8 cellular contexts compared by ENCODE assay signal in genomic region chrX:47623540-47624027, GRCh38. TPM values are rescaled to one million over a fixed set of nuclear protein-coding genes. Genes with fewer than 3 reads are reported as not detected.
A peak's percentile ranks its signal among the peaks of the same experiment; 100 is the strongest.
DNase-seq lines count a peak whose midpoint lies in the region; ATAC-seq and TF ChIP-seq lines count a peak whose summit lies in the region.

No MANE protein-coding gene starts in this region.

- H3K79me1 ChIP-seq in mesendoderm (ENCODE audit: low read length) = no peaks in the 10 kb centered on the region

- peak overlapping the region; percentile 54 for H3K9ac ChIP-seq in mesendoderm (ENCODE audit: low read length)

- peak overlapping the region; percentile 36 for H3K4me2 ChIP-seq in mesendoderm (ENCODE audit: low read length)

- H3K4me1 Mint-ChIP-seq in effector memory CD8-positive, alpha-beta T cell (ENCODE audit: low read depth in 2 of 2) = peaks cover 5 to 10% of the 10 kb centered on the region in 2 donors

- no peak for TF ChIP-seq POLR2A in testis (IDR thresholded peaks at IDR 0.05)

- no peak overlapping the region for H3K4me3 ChIP-seq in mesendoderm (ENCODE audit: low read length)
- H3K4me3 ChIP-seq in testis = peak overlapping the region in 1 of 2 donors; percentile 9

- H2BK5ac ChIP-seq in mesendoderm (ENCODE audit: low read length) = no peak overlapping the region

- no peaks in the 10 kb centered on the region for H3K9me3 ChIP-seq in testis

- H4K5ac ChIP-seq in mesendoderm (ENCODE audit: low read length) = no peak overlapping the region

- no peak overlapping the region for H3K27ac Mint-ChIP-seq in effector memory CD8-positive, alpha-beta T cell

- no peaks in the 10 kb centered on the region for H3K9me3 Mint-ChIP-seq in effector memory CD8-positive, alpha-beta T cell

- H3K79me2 ChIP-seq in mesendoderm (ENCODE audit: control insufficient read depth, insufficient read depth, low read length) = no peaks in the 10 kb centered on the region

- H2BK120ac ChIP-seq in mesendoderm (ENCODE audit: low read depth, low read length) = no peak overlapping the region

- WGBS in mesendoderm (ENCODE audit: extremely low coverage, insufficient coverage, low lambda C conversion rate) = no CpG with 5 or more reads among the region's 35 CpGs
- 4% methylated on average over 15 of the region's 35 CpGs; no CpG with 5 or more reads in 1 of the 2 donors for WGBS in testis, 2 donors

- DNase-seq in GM04504 (ENCODE audit: low read depth) (peak; percentile 33), NCI-H2171 (lab: John Stamatoyannopoulos, UW) (peak; percentile 81), mesendoderm (peak; percentile 91), testis (peak; percentile 83)
- DNase-seq in activated CD4-positive, alpha-beta T cell treated with anti-CD3 and anti-CD28 coated beads, Interleukin-2, amount 50 U/mL, for 48 hours = peak; percentile 34 to 48
- no peak for DNase-seq in effector memory CD8-positive, alpha-beta T cell

- H3K4me1 ChIP-seq in mesendoderm (ENCODE audit: control insufficient read depth, low read depth, low read length) (no peaks in the 10 kb centered on the region), testis (no peaks in the 10 kb centered on the region)

- H3K27me3 ChIP-seq in mesendoderm (ENCODE audit: insufficient read depth, low read length, poor library complexity) = no peaks in the 10 kb centered on the region
- no peaks in the 10 kb centered on the region for H3K27me3 ChIP-seq in testis

- no peak overlapping the region for H3K23ac ChIP-seq in mesendoderm (ENCODE audit: low read length)

- H3K56ac ChIP-seq in mesendoderm (ENCODE audit: low read length) = peak overlapping the region; percentile 83

- H2AK5ac ChIP-seq in mesendoderm (ENCODE audit: low read length) = no peak overlapping the region

- H3K27ac ChIP-seq in mesendoderm (ENCODE audit: low read depth, low read length) (no peak overlapping the region), testis (no peak overlapping the region)

- H3K36me3 ChIP-seq in mesendoderm (ENCODE audit: control insufficient read depth, insufficient read depth, low read length) = no peaks in the 10 kb centered on the region
- no peaks in the 10 kb centered on the region for H3K36me3 ChIP-seq in testis (ENCODE audit: low read depth, missing control alignments)

- H2BK15ac ChIP-seq in mesendoderm (replicated peaks; ENCODE audit: low read depth) = no peak overlapping the region

- no peak for ATAC-seq in effector memory CD8-positive, alpha-beta T cell (replicated peaks)
- ATAC-seq in GM19397 (IDR thresholded peaks at IDR 0.05; ENCODE audit: unreplicated experiment) (no peak), GM19452 (IDR thresholded peaks at IDR 0.05; ENCODE audit: unreplicated experiment) (no peak)

- H3K4ac ChIP-seq in mesendoderm (ENCODE audit: low read depth, low read length) = no peak overlapping the region

- H3K18ac ChIP-seq in mesendoderm (ENCODE audit: low read length) = no peak overlapping the region

- peaks cover 6% of the 10 kb centered on the region for H3K36me3 Mint-ChIP-seq in effector memory CD8-positive, alpha-beta T cell (ENCODE audit: insufficient read depth)

- intact Hi-C loops in testis (cut with DNase I; ENCODE audit: low total_unique reads) = no loop called here

- H3K27me3 Mint-ChIP-seq in effector memory CD8-positive, alpha-beta T cell = peaks cover 6 to 42% of the 10 kb centered on the region in 2 donors

- peak overlapping the region; percentile 56 to 58 for H3K4me3 Mint-ChIP-seq in effector memory CD8-positive, alpha-beta T cell

- no peak overlapping the region for H4K8ac ChIP-seq in mesendoderm (ENCODE audit: low read depth, low read length)

- no peak for TF ChIP-seq CTCF in testis (IDR thresholded peaks at IDR 0.05)

RNA-seq across cellular contexts. Expression of gene SYN1, which starts 3.9 kb away (rescaled TPM):
- 17.3 TPM for polyA plus RNA-seq in mesendoderm (2013, experiment 1 of 2)
- 17.7 TPM for polyA plus RNA-seq in mesendoderm (2013, experiment 2 of 2)
- total RNA-seq in testis = 1 to 10 TPM; 2.8 to 3.4 TPM
- polyA plus RNA-seq in testis (ENCODE audit: insufficient read depth, low read depth, low replicate concordance) = 3.5 TPM

RNA-seq across cellular contexts. Expression of gene CFP, which starts 6.1 kb away (rescaled TPM):
- polyA plus RNA-seq in mesendoderm (2013, experiment 1 of 2) = 2.0 TPM
- 2.2 TPM for polyA plus RNA-seq in mesendoderm (2013, experiment 2 of 2)
- 1 to 10 TPM; 1.9 to 2.8 TPM for total RNA-seq in testis
- polyA plus RNA-seq in testis (ENCODE audit: insufficient read depth, low read depth, low replicate concordance) = 4.4 TPM

RNA-seq across cellular contexts. Expression of gene ELK1, which starts 26.8 kb away (rescaled TPM):
- polyA plus RNA-seq in mesendoderm (2013, experiment 1 of 2) = 26.8 TPM
- 24.9 TPM for polyA plus RNA-seq in mesendoderm (2013, experiment 2 of 2)
- 100 to 1,000 TPM; 102 to 114 TPM for total RNA-seq in testis
- polyA plus RNA-seq in testis (ENCODE audit: insufficient read depth, low read depth, low replicate concordance) = 70.9 TPM

RNA-seq across cellular contexts. Expression of gene UXT, which starts 35.4 kb away (rescaled TPM):
- 81.7 TPM for polyA plus RNA-seq in mesendoderm (2013, experiment 1 of 2)
- 81.7 TPM for polyA plus RNA-seq in mesendoderm (2013, experiment 2 of 2)
- total RNA-seq in testis = 10 to 100 TPM; 63.8 to 72.0 TPM
- polyA plus RNA-seq in testis (ENCODE audit: insufficient read depth, low read depth, low replicate concordance) = 79.9 TPM

RNA-seq across cellular contexts. Expression of gene TIMP1, which starts 41.3 kb away (rescaled TPM):
- 51.0 TPM for polyA plus RNA-seq in mesendoderm (2013, experiment 1 of 2)
- polyA plus RNA-seq in mesendoderm (2013, experiment 2 of 2) = 54.0 TPM
- 100 to 1,000 TPM; 535 to 995 TPM for total RNA-seq in testis
- 708 TPM for polyA plus RNA-seq in testis (ENCODE audit: insufficient read depth, low read depth, low replicate concordance)

Comparison
In these comparisons a context has a peak if more than half of its experiments do, and no peak if none do; other contexts are left out.
1. DNase-seq: peak in GM04504 (single experiment), NCI-H2171 (single experiment), activated CD4-positive, alpha-beta T cell treated with anti-CD3 and anti-CD28 coated beads, Interleukin-2, amount 50 U/mL, for 48 hours (2 of 2), mesendoderm (single experiment) and testis (single experiment); none in effector memory CD8-positive, alpha-beta T cell (0 of 3).